In the genomic region with DNA sequence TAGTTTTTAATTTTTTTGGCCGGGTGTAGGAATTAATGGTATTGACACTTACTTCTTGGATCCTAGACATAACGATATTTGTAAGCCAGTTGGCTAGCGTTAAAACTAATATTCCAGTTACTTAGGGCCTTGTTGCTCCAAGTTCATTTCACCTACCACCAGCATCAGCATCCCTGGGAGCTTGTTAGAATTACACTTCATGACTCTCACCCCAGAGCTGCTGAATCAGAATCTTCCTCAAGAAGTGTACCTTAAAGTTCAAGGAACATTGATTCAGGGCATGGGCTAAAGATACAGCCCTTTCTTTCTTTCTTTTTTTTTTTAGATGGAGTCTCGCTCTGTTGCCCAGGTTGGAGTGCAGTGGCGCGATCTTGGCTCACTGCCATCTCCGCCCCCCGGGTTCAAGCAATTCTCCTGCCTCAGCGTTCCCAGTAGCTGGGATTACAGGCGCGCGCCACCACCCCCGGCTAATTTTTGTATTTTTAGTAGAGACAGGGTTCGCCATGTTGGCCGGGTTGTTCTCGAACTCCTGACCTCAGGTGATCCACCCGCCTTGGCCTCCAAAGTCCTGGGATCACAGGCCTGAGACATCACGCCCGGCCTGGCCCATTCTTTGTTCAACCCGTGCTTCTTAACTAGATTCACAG, we compare ENCODE assay signal across 1 cellular context.
TF ChIP-seq lines count a peak whose summit lies in the region.

No MANE protein-coding gene starts in this region.

TF ChIP-seq in GM23338, 12 proteins besides CTCF, POLR2A, EP300 and RAD21:
- no peak for TF ChIP-seq NANOG (IDR thresholded peaks at IDR 0.05; ENCODE audit: borderline replicate concordance)
- TF ChIP-seq, protein P1, sequence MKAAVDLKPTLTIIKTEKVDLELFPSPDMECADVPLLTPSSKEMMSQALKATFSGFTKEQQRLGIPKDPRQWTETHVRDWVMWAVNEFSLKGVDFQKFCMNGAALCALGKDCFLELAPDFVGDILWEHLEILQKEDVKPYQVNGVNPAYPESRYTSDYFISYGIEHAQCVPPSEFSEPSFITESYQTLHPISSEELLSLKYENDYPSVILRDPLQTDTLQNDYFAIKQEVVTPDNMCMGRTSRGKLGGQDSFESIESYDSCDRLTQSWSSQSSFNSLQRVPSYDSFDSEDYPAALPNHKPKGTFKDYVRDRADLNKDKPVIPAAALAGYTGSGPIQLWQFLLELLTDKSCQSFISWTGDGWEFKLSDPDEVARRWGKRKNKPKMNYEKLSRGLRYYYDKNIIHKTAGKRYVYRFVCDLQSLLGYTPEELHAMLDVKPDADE (IDR thresholded peaks at IDR 0.05): no peak
- no peak for TF ChIP-seq ZNF331 (CRISPR knock-in tag; IDR thresholded peaks at IDR 0.05; ENCODE audit: low read depth)
- TF ChIP-seq JUNB (IDR thresholded peaks at IDR 0.05; ENCODE audit: unreplicated experiment): no peak
- no peak for TF ChIP-seq POLR2AphosphoS5 (IDR thresholded peaks at IDR 0.05; ENCODE audit: low read depth)
- TF ChIP-seq, protein P2, sequence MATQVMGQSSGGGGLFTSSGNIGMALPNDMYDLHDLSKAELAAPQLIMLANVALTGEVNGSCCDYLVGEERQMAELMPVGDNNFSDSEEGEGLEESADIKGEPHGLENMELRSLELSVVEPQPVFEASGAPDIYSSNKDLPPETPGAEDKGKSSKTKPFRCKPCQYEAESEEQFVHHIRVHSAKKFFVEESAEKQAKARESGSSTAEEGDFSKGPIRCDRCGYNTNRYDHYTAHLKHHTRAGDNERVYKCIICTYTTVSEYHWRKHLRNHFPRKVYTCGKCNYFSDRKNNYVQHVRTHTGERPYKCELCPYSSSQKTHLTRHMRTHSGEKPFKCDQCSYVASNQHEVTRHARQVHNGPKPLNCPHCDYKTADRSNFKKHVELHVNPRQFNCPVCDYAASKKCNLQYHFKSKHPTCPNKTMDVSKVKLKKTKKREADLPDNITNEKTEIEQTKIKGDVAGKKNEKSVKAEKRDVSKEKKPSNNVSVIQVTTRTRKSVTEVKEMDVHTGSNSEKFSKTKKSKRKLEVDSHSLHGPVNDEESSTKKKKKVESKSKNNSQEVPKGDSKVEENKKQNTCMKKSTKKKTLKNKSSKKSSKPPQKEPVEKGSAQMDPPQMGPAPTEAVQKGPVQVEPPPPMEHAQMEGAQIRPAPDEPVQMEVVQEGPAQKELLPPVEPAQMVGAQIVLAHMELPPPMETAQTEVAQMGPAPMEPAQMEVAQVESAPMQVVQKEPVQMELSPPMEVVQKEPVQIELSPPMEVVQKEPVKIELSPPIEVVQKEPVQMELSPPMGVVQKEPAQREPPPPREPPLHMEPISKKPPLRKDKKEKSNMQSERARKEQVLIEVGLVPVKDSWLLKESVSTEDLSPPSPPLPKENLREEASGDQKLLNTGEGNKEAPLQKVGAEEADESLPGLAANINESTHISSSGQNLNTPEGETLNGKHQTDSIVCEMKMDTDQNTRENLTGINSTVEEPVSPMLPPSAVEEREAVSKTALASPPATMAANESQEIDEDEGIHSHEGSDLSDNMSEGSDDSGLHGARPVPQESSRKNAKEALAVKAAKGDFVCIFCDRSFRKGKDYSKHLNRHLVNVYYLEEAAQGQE (IDR thresholded peaks at IDR 0.05; ENCODE audit: unreplicated experiment): no peak
- no peak for TF ChIP-seq CREB1 (CRISPR knock-in tag; IDR thresholded peaks at IDR 0.05; ENCODE audit: low read depth)
- TF ChIP-seq STAT1 (IDR thresholded peaks at IDR 0.05; ENCODE audit: unreplicated experiment): no peak
